In the genomic region with DNA sequence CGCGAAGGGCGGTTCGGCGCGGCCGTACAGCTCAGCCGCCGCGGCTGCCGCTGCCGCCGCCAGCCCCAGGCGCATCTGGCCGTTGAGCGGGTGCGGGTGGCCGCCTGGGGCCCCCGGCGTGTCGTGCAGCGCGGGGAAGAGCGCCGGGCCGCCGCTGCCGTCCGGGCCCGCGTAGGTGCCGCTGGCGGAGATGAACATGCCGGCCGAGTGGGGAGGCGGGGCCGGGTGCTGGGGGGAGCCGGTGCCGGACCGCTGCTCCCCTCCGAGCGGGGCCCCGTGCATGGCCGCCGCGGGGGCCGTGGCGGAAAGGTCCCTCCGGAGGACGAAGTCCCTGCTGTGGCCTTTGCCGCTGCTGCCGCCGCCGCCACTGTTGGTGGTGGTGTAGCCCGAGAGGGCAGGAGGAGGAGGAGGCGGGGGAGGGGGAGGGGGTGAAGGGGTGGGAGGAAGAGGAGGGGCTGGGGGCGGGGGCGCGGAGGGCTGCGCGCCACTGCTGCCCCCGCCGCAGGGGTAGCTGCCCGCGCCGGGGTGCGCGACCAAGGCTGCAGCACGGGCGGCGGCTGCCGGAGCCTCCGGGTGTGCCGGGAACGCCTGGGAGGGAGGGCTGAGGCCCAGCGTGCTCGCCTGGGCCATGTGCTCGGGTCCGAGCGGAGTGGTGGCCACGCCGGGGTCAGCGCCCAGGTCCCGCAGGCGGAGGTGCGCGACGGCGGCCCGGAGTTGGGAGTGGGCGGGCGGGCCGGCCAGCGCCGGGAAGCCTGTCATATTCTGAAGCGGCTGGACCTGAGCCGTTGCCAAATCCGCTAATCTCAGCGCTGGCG, we compare ENCODE assay signal across 9 cellular contexts. TPM values are rescaled to one million over a fixed set of nuclear protein-coding genes. Genes with fewer than 3 reads are reported as not detected.
DNase-seq lines count a peak whose midpoint lies in the region; ATAC-seq and TF ChIP-seq lines count a peak whose summit lies in the region.
"Had no signal": no experiment of that assay in that cellular context is flagged by ENCODE, and none has a peak within 500 bp of the region (broad histone marks: within the 10 kb centered on the region; RNA-seq: fewer than 3 reads in every experiment).

No MANE protein-coding gene starts in this region.

- H3K36me3 Mint-ChIP-seq in natural killer cell treated with Interleukin-12 subunit alpha and Interleukin-12 subunit beta and Interleukin-15 and Interleukin-18, amount 100 ng/mL, for 72 hours: peaks cover 25% of the 10 kb centered on the region

- peak; percentile 82 for DNase-seq in COR-L47 (lab: John Stamatoyannopoulos, UW)
- no peak for DNase-seq in astrocyte of the spinal cord (ENCODE audit: low read depth, low spot score)
- DNase-seq in natural killer cell treated with Interleukin-12 subunit alpha and Interleukin-12 subunit beta and Interleukin-15 and Interleukin-18, amount 100 ng/mL, for 72 hours (ENCODE audit: low spot score): no peak
- DNase-seq in erythroblast (lab: John Stamatoyannopoulos, UW): no peak
- DNase-seq: amniotic stem cell had no signal

- no peak overlapping the region for H3K27ac Mint-ChIP-seq in natural killer cell treated with Interleukin-12 subunit alpha and Interleukin-12 subunit beta and Interleukin-15 and Interleukin-18, amount 100 ng/mL, for 72 hours

- in situ Hi-C loops in astrocyte of the spinal cord (cut with HindIII; ENCODE audit: low sequenced_read_pairs): no loop called here

- H3K4me3 Mint-ChIP-seq in natural killer cell treated with Interleukin-12 subunit alpha and Interleukin-12 subunit beta and Interleukin-15 and Interleukin-18, amount 100 ng/mL, for 72 hours: peak overlapping the region; percentile 57

- H3K27me3 ChIP-seq in HUES6 (ENCODE audit: control insufficient read depth, insufficient read depth, low read length): peaks cover 83% of the 10 kb centered on the region

- no peak overlapping the region for H3K27ac ChIP-seq in HUES6 (ENCODE audit: low read depth, low read length)

- H3K9me3 ChIP-seq in HUES6 (ENCODE audit: control insufficient read depth, insufficient read depth, low read depth, low read length): no peaks in the 10 kb centered on the region

- H3K4me3 ChIP-seq in HUES6 (ENCODE audit: low read depth, low read length): peak overlapping the region; percentile 91
- peak overlapping the region; percentile 65 for H3K4me3 ChIP-seq in astrocyte of the spinal cord (ENCODE audit: low read depth, low read length)

- TF ChIP-seq POLR2A in erythroblast (IDR thresholded peaks at IDR 0.05; ENCODE audit: low read length): no peak

- TF ChIP-seq CTCF in astrocyte of the spinal cord (IDR thresholded peaks at IDR 0.05; ENCODE audit: low read depth, low read length): no peak

- H3K27me3 Mint-ChIP-seq in natural killer cell treated with Interleukin-12 subunit alpha and Interleukin-12 subunit beta and Interleukin-15 and Interleukin-18, amount 100 ng/mL, for 72 hours: peaks cover 56 to 69% of the 10 kb centered on the region in 2 donors

- H3K36me3 ChIP-seq in HUES6 (ENCODE audit: control insufficient read depth, insufficient read depth, low read length): peaks cover 8% of the 10 kb centered on the region; the same call in 1 of the 2 replicates

- H3K4me1 ChIP-seq in HUES6 (ENCODE audit: control insufficient read depth, insufficient read depth, low read length): peaks cover 55% of the 10 kb centered on the region

- peak; percentile 32 to 41 for ATAC-seq in natural killer cell treated with Interleukin-12 subunit alpha and Interleukin-12 subunit beta and Interleukin-15 and Interleukin-18, amount 100 ng/mL, for 72 hours
- no peak for ATAC-seq in GM19455 (IDR thresholded peaks at IDR 0.05; ENCODE audit: unreplicated experiment)
- no peak for ATAC-seq in HG03095 (IDR thresholded peaks at IDR 0.05; ENCODE audit: unreplicated experiment)
- ATAC-seq in HG02678 (IDR thresholded peaks at IDR 0.05; ENCODE audit: unreplicated experiment): no peak

- no peaks in the 10 kb centered on the region for H3K9me3 Mint-ChIP-seq in natural killer cell treated with Interleukin-12 subunit alpha and Interleukin-12 subunit beta and Interleukin-15 and Interleukin-18, amount 100 ng/mL, for 72 hours

- H3K9ac ChIP-seq in HUES6 (ENCODE audit: low read length): peak overlapping the region; percentile 66

- H3K4me1 Mint-ChIP-seq in natural killer cell treated with Interleukin-12 subunit alpha and Interleukin-12 subunit beta and Interleukin-15 and Interleukin-18, amount 100 ng/mL, for 72 hours (ENCODE audit: low read depth in 2 of 2): peaks cover 19 to 20% of the 10 kb centered on the region in 2 donors

RNA-seq across cellular contexts. Expression of a gene that starts 0.6 kb away (rescaled TPM):
- total RNA-seq in natural killer cell treated with Interleukin-12 subunit alpha and Interleukin-12 subunit beta and Interleukin-15 and Interleukin-18, amount 100 ng/mL, for 72 hours: not detected

RNA-seq across cellular contexts. Expression of a gene that starts 10.6 kb away (rescaled TPM):
- total RNA-seq in natural killer cell treated with Interleukin-12 subunit alpha and Interleukin-12 subunit beta and Interleukin-15 and Interleukin-18, amount 100 ng/mL, for 72 hours: 1 to 10 TPM in 1 of 2 donors, not detected in 1; 3.4 TPM

Comparison
In these comparisons a context has a peak if more than half of its experiments do, and no peak if none do; other contexts are left out.
1. ATAC-seq: peak in natural killer cell treated with Interleukin-12 subunit alpha and Interleukin-12 subunit beta and Interleukin-15 and Interleukin-18, amount 100 ng/mL, for 72 hours (2 of 2); none in GM19455 (single experiment), HG03095 (single experiment) and HG02678 (single experiment).